In genomic region chr7:45111298-45112223, GRCh38 we compare ENCODE assay signal across 8 cellular contexts. TPM values are rescaled to one million over a fixed set of nuclear protein-coding genes. Genes with fewer than 3 reads are reported as not detected.
DNase-seq lines count a peak whose midpoint lies in the region; ATAC-seq and TF ChIP-seq lines count a peak whose summit lies in the region.

TBRG4 (minus strand) TSS chr7:45111697; CDS start chr7:45109237, 2,460 bp downstream.

- H3K36me3 ChIP-seq in DND-41 (ENCODE audit: insufficient read depth, low read length) (peaks cover 35% of the 10 kb centered on the region), KMS-11 (ENCODE audit: insufficient read depth) (peaks cover 4% of the 10 kb centered on the region; the same call in 1 of the 2 replicates), Panc1 (ENCODE audit: control insufficient read depth, insufficient read depth, low read length) (peaks cover 16% of the 10 kb centered on the region), muscle layer of colon (ENCODE audit: insufficient read depth, low read length) (peaks cover 26% of the 10 kb centered on the region)

- H3K79me2 ChIP-seq in DND-41 (ENCODE audit: insufficient read depth, low read length) (peaks cover 57% of the 10 kb centered on the region), KMS-11 (ENCODE audit: insufficient read depth, low read depth) (peaks cover 47% of the 10 kb centered on the region)

- POLR2A ChIA-PET in Panc1 (lab: Charles Lee), result interaction anchor here (0.6 to 0.9 kb wide), 3 partner anchors 9 to 113 kb away, joined by 3 to 9 read pairs (median 3); no protein-coding TSS in a partner anchor

- intact Hi-C loops in Panc1 (cut with micrococcal nuclease; ENCODE audit: unreplicated experiment), result no loop called here

- H3K9me3 ChIP-seq in DND-41 (ENCODE audit: insufficient read depth, low read length, severe bottlenecking) (no peaks in the 10 kb centered on the region), Panc1 (ENCODE audit: control insufficient read depth, insufficient read depth, low read depth, low read length) (no peaks in the 10 kb centered on the region), muscle layer of colon (ENCODE audit: low read length) (no peaks in the 10 kb centered on the region)

- H3K4me2 ChIP-seq in DND-41 (ENCODE audit: insufficient read depth, low read length), result peak within 1 kb of the TSS; percentile 65
- peak within 1 kb of the TSS; percentile 74 for H3K4me2 ChIP-seq in KMS-11

- TF ChIP-seq CTCF in DND-41 (IDR thresholded peaks at IDR 0.05; ENCODE audit: borderline replicate concordance, extremely low read depth, low read length, poor library complexity, severe bottlenecking), result peak; percentile 63
- TF ChIP-seq CTCF in KMS-11 (conservative IDR thresholded peaks at IDR 0.05; ENCODE audit: low read depth, low read length), result peak; percentile 51; the same call in 1 of the 2 replicates
- no peak for TF ChIP-seq CTCF in Panc1 (IDR thresholded peaks at IDR 0.05)

- H3K27ac ChIP-seq in DND-41 (ENCODE audit: low read length) (peak within 1 kb of the TSS; percentile 96), KMS-11 (peak within 1 kb of the TSS; percentile 75), Panc1 (ENCODE audit: low read length) (peak within 1 kb of the TSS; percentile 95), muscle layer of colon (ENCODE audit: low read depth, low read length) (peak within 1 kb of the TSS; percentile 81)

- H3K4me3 ChIP-seq in DND-41 (ENCODE audit: low read depth in 1 of 2, low read length in 2 of 2), result peak within 1 kb of the TSS; percentile 61 to 95
- H3K4me3 ChIP-seq in KMS-11 (IDR thresholded peaks at IDR 0.05; ENCODE audit: insufficient read depth, low read depth, low read length), result no peak within 1 kb of the TSS
- peak within 1 kb of the TSS; percentile 54 to 70 for H3K4me3 ChIP-seq in Panc1 (ENCODE audit: low read depth in 2 of 2, low read length in 2 of 2)
- peak within 1 kb of the TSS; percentile 48 to 77 for H3K4me3 ChIP-seq in muscle layer of colon (ENCODE audit: low read depth in 1 of 2, low read length in 2 of 2)

- ATAC-seq in DND-41 (ENCODE audit: insufficient read depth, low read depth) (peak; percentile 88), GM21737 (IDR thresholded peaks at IDR 0.05; ENCODE audit: unreplicated experiment) (peak; percentile 93), Panc1 (peak; percentile 98), esophagus mucosa (peak; percentile 98)

- peaks cover 33% of the 10 kb centered on the region for H4K20me1 ChIP-seq in DND-41 (ENCODE audit: insufficient read depth, low read length)
- H4K20me1 ChIP-seq in KMS-11 (ENCODE audit: insufficient read depth), result peaks cover 12% of the 10 kb centered on the region; the same call in 1 of the 2 replicates

- H2AFZ ChIP-seq in DND-41 (ENCODE audit: low read depth, low read length) (peak within 1 kb of the TSS; percentile 94), KMS-11 (ENCODE audit: low read depth) (peak within 1 kb of the TSS; percentile 41)

- CTCF ChIA-PET in Panc1 (lab: Charles Lee), result interaction anchor here (0.5 to 1.4 kb wide), 3 partner anchors 25 to 200 kb away, joined by 3 to 6 read pairs (median 4); no protein-coding TSS in a partner anchor

- H3K27me3 ChIP-seq in DND-41 (ENCODE audit: insufficient read depth, low read length, poor library complexity), result no peaks in the 10 kb centered on the region
- no peaks in the 10 kb centered on the region for H3K27me3 ChIP-seq in KMS-11 (ENCODE audit: insufficient read depth, low read depth)
- peaks cover 3% of the 10 kb centered on the region; the same call in 1 of the 2 replicates for H3K27me3 ChIP-seq in Panc1 (ENCODE audit: control insufficient read depth, insufficient read depth, low read length)
- H3K27me3 ChIP-seq in muscle layer of colon (ENCODE audit: control insufficient read depth in 1 of 2, insufficient read depth in 2 of 2, low read length in 2 of 2), result no peaks in the 10 kb centered on the region

- H3K9ac ChIP-seq in DND-41 (ENCODE audit: low read depth, low read length), result peak within 1 kb of the TSS; percentile 74
- H3K9ac ChIP-seq in KMS-11, result peak within 1 kb of the TSS; percentile 92
- H3K9ac ChIP-seq in muscle layer of colon (ENCODE audit: low read length), result peak within 1 kb of the TSS; percentile 67

- in situ Hi-C loops in Panc1 (cut with HindIII; ENCODE audit: low pct_unique_long_range_greater_than_20kb, low sequenced_read_pairs), result no loop called here

- H3K4me1 ChIP-seq in DND-41 (ENCODE audit: insufficient read depth, low read length), result peaks cover 48% of the 10 kb centered on the region
- peaks cover 36% of the 10 kb centered on the region for H3K4me1 ChIP-seq in KMS-11 (ENCODE audit: low read depth, poor library complexity, severe bottlenecking)
- peaks cover 32% of the 10 kb centered on the region for H3K4me1 ChIP-seq in Panc1 (ENCODE audit: control insufficient read depth, insufficient read depth, low read length)
- peaks cover 35% of the 10 kb centered on the region for H3K4me1 ChIP-seq in muscle layer of colon (ENCODE audit: insufficient read depth, low read length)

- TSS peak; percentile 99 for BruUV-seq in Panc1 (replicated peaks; lab: Mats Ljungman, UMichigan)

- DNase-seq in DND-41 (peak; percentile 95), Panc1 (ENCODE audit: low read depth, low spot score) (peak; percentile 90)
- peak; percentile 96 to 97 for DNase-seq in activated T-cell treated with anti-CD3 and anti-CD28 coated beads, Interleukin-2, amount 50 U/mL, for 48 hours
- DNase-seq in stimulated activated CD8-positive, alpha-beta memory T cell treated with anti-CD3 and anti-CD28 coated beads, Interleukin-7, amount 100 ng/mL, for 24 hours (ENCODE audit: low read depth), result peak; percentile 88

RNA-seq across cellular contexts. Expression of gene TBRG4, which starts in this region (rescaled TPM):
- total RNA-seq in Panc1 (2021; ENCODE audit: unreplicated experiment), result 149 TPM
- 143 TPM for polyA plus RNA-seq in Panc1 (2012; ENCODE audit: insufficient read length)
- 51.9 TPM for total RNA-seq in esophagus mucosa
